8 cellular contexts compared by ENCODE assay signal in genomic region chr18:57587262-57587661, GRCh38. TPM values are rescaled to one million over a fixed set of nuclear protein-coding genes. Genes with fewer than 3 reads are reported as not detected.
DNase-seq lines count a peak whose midpoint lies in the region; ATAC-seq, FAIRE-seq and TF ChIP-seq lines count a peak whose summit lies in the region.

No MANE protein-coding gene starts in this region.

- H3K27me3 ChIP-seq in heart left ventricle = no peaks in the 10 kb centered on the region
- H3K27me3 ChIP-seq in right cardiac atrium (ENCODE audit: control insufficient read depth, insufficient read depth) = no peaks in the 10 kb centered on the region
- no peaks in the 10 kb centered on the region for H3K27me3 ChIP-seq in upper lobe of left lung
- H3K27me3 ChIP-seq in small intestine (ENCODE audit: control insufficient read depth in 2 of 2, insufficient read depth in 2 of 2, low read length in 2 of 2) = no peaks in the 10 kb centered on the region

- H3K4me3 ChIP-seq in heart left ventricle (peak overlapping the region in 1 of 12 donors; percentile 65), right cardiac atrium (ENCODE audit: low read length) (no peak overlapping the region), upper lobe of left lung (peak overlapping the region in 1 of 4 donors; percentile 94), small intestine (ENCODE audit: low read depth in 1 of 2, low read length in 2 of 2) (no peak overlapping the region)

- H3K4me1 ChIP-seq in heart left ventricle (peaks cover 0 to 20% (median 11%) of the 10 kb centered on the region in 12 donors), right cardiac atrium (ENCODE audit: control insufficient read depth, insufficient read depth, low read length) (peaks cover 3% of the 10 kb centered on the region), upper lobe of left lung (peaks cover 10 to 22% (median 12%) of the 10 kb centered on the region in 4 donors), small intestine (ENCODE audit: control insufficient read depth in 2 of 2, insufficient read depth in 1 of 2, low read depth in 1 of 2, low read length in 1 of 2) (peaks cover 3 to 8% of the 10 kb centered on the region in 2 donors)

- TF ChIP-seq EP300 in upper lobe of left lung (IDR thresholded peaks at IDR 0.05) = no peak

- H3K36me3 Mint-ChIP-seq in activated T-helper 2 cell treated with anti-CD3 and anti-CD28 coated beads, Interferon-gamma antibody, Interleukin-2, Interleukin-4, amounts not matched to agents 10 μg/mL and 5 μg/mL and 100 μg/mL, durations not matched to agents 14 hours and 24 hours and 36 hours (ENCODE audit: low read depth) = peaks cover 4% of the 10 kb centered on the region
- peaks cover 4% of the 10 kb centered on the region for H3K36me3 Mint-ChIP-seq in mesothelial cell of epicardium

- H3K27ac ChIP-seq in heart left ventricle = peak overlapping the region in 9 of 12 donors; percentile 74 to 94 (median 88)
- no peak overlapping the region for H3K27ac ChIP-seq in right cardiac atrium (ENCODE audit: low read length)
- peak overlapping the region; percentile 82 to 92 (median 88) for H3K27ac ChIP-seq in upper lobe of left lung
- peak overlapping the region in 1 of 2 donors; percentile 52 for H3K27ac ChIP-seq in small intestine (ENCODE audit: low read depth in 1 of 2, low read length in 1 of 2)

- no peaks in the 10 kb centered on the region for H3K27me3 Mint-ChIP-seq in activated T-helper 2 cell treated with anti-CD3 and anti-CD28 coated beads, Interferon-gamma antibody, Interleukin-2, Interleukin-4, amounts not matched to agents 10 μg/mL and 5 μg/mL and 100 μg/mL, durations not matched to agents 14 hours and 24 hours and 36 hours (ENCODE audit: low read depth)
- no peaks in the 10 kb centered on the region for H3K27me3 Mint-ChIP-seq in mesothelial cell of epicardium (ENCODE audit: low read depth)

- TF ChIP-seq CTCF in heart left ventricle (IDR thresholded peaks at IDR 0.05) (no peak), mesothelial cell of epicardium (IDR thresholded peaks at IDR 0.05; ENCODE audit: unreplicated experiment) (no peak), upper lobe of left lung (IDR thresholded peaks at IDR 0.05) (no peak)

- no peak for DNase-seq in heart left ventricle
- no peak for DNase-seq in right cardiac atrium
- DNase-seq in activated T-helper 2 cell treated with anti-CD3 and anti-CD28 coated beads, Interferon-gamma antibody, Interleukin-2, Interleukin-4, amounts not matched to agents 10 μg/mL and 5 μg/mL and 100 μg/mL, durations not matched to agents 14 hours and 24 hours and 36 hours (ENCODE audit: low spot score) = no peak
- DNase-seq in mesothelial cell of epicardium (ENCODE audit: low spot score in 2 of 2, unreplicated experiment in 2 of 2) = no peak
- peak in 1 of 2 donors; percentile 45 for DNase-seq in upper lobe of left lung
- no peak for DNase-seq in left colon
- no peak for DNase-seq in small intestine

- no peaks in the 10 kb centered on the region for H3K9me3 ChIP-seq in heart left ventricle
- no peaks in the 10 kb centered on the region for H3K9me3 ChIP-seq in right cardiac atrium (ENCODE audit: control insufficient read depth, low read length)
- no peaks in the 10 kb centered on the region for H3K9me3 ChIP-seq in upper lobe of left lung
- no peaks in the 10 kb centered on the region for H3K9me3 ChIP-seq in small intestine (ENCODE audit: control insufficient read depth, low read depth)

- ATAC-seq in heart left ventricle = no peak
- no peak for ATAC-seq in right cardiac atrium
- no peak for ATAC-seq in upper lobe of left lung (ENCODE audit: low FRiP score in 2 of 2)
- ATAC-seq in left colon = no peak
- no peak for ATAC-seq in HG03196 (IDR thresholded peaks at IDR 0.05; ENCODE audit: unreplicated experiment)

- whole genome bisulfite sequencing in heart left ventricle, 4 donors = 82 to 91% (median 90%) methylated on average over 11 of the region's 11 CpGs
- 86% methylated on average over 11 of the region's 11 CpGs for WGBS in right cardiac atrium
- 90 to 92% methylated on average over 6 to 11 of the region's 11 CpGs for WGBS in upper lobe of left lung, 2 donors
- 69 to 88% (median 77%) methylated on average over 11 of the region's 11 CpGs for WGBS in small intestine, 3 donors

- no peak overlapping the region for H3K27ac Mint-ChIP-seq in activated T-helper 2 cell treated with anti-CD3 and anti-CD28 coated beads, Interferon-gamma antibody, Interleukin-2, Interleukin-4, amounts not matched to agents 10 μg/mL and 5 μg/mL and 100 μg/mL, durations not matched to agents 14 hours and 24 hours and 36 hours
- H3K27ac Mint-ChIP-seq in mesothelial cell of epicardium = peak overlapping the region; percentile 88

- H3K4me1 Mint-ChIP-seq in activated T-helper 2 cell treated with anti-CD3 and anti-CD28 coated beads, Interferon-gamma antibody, Interleukin-2, Interleukin-4, amounts not matched to agents 10 μg/mL and 5 μg/mL and 100 μg/mL, durations not matched to agents 14 hours and 24 hours and 36 hours (ENCODE audit: low read depth) = peaks cover 16% of the 10 kb centered on the region
- peaks cover 15% of the 10 kb centered on the region for H3K4me1 Mint-ChIP-seq in mesothelial cell of epicardium

- no peak for TF ChIP-seq POLR2A in heart left ventricle (IDR thresholded peaks at IDR 0.05)
- no peak for TF ChIP-seq POLR2A in upper lobe of left lung (IDR thresholded peaks at IDR 0.05)

- intact Hi-C loops in heart left ventricle (cut with DNase I) = loop anchor here in 2 of 10 donors (2.0 to 5.0 kb wide), 2 partner anchors 34 to 35 kb away; partner anchors contain the start of gene NARS1 (in 2 of the 2)
- intact Hi-C loops in right cardiac atrium (cut with DNase I) = no loop called here
- intact Hi-C loops in activated T-helper 2 cell treated with anti-CD3 and anti-CD28 coated beads, Interferon-gamma antibody, Interleukin-2, Interleukin-4, amounts not matched to agents 10 μg/mL and 5 μg/mL and 100 μg/mL, durations not matched to agents 14 hours and 24 hours and 36 hours (cut with micrococcal nuclease) = loop anchor here (10.0 kb wide), 1 partner anchor 932 kb away; the partner anchor contains the start of gene WDR7
- intact Hi-C loops in left colon (cut with DNase I, micrococcal nuclease) = no loop called here

- no peaks in the 10 kb centered on the region for H3K9me3 Mint-ChIP-seq in activated T-helper 2 cell treated with anti-CD3 and anti-CD28 coated beads, Interferon-gamma antibody, Interleukin-2, Interleukin-4, amounts not matched to agents 10 μg/mL and 5 μg/mL and 100 μg/mL, durations not matched to agents 14 hours and 24 hours and 36 hours
- H3K9me3 Mint-ChIP-seq in mesothelial cell of epicardium = no peaks in the 10 kb centered on the region

- FAIRE-seq in small intestine (lab: Jason Lieb, UNC) = no peak

- peaks cover 0 to 6% (median 3%) of the 10 kb centered on the region in 9 donors for H3K36me3 ChIP-seq in heart left ventricle
- peaks cover 0 to 5% (median 0%) of the 10 kb centered on the region in 4 donors for H3K36me3 ChIP-seq in upper lobe of left lung
- no peaks in the 10 kb centered on the region for H3K36me3 ChIP-seq in small intestine (ENCODE audit: control insufficient read depth in 2 of 2, insufficient read depth in 2 of 2, low read length in 2 of 2)

- H3K4me3 Mint-ChIP-seq in activated T-helper 2 cell treated with anti-CD3 and anti-CD28 coated beads, Interferon-gamma antibody, Interleukin-2, Interleukin-4, amounts not matched to agents 10 μg/mL and 5 μg/mL and 100 μg/mL, durations not matched to agents 14 hours and 24 hours and 36 hours (ENCODE audit: low read depth) = peak overlapping the region; percentile 87
- peak overlapping the region; percentile 70 for H3K4me3 Mint-ChIP-seq in mesothelial cell of epicardium

RNA-seq across cellular contexts. Expression of gene FECH, which starts 0.8 kb away (rescaled TPM):
- total RNA-seq in heart left ventricle = 10 to 100 TPM; 29.0 to 93.3 (median 50.7) TPM
- 10 to 100 TPM in 1 of 2 donors, 1 to 10 TPM in 1; 4.7 to 21.0 TPM for polyA plus RNA-seq in heart left ventricle
- 10 to 100 TPM; 19.0 to 30.6 (median 24.8) TPM for total RNA-seq in right cardiac atrium
- polyA plus RNA-seq in right cardiac atrium = 7.6 TPM
- 17.4 and 21.9 TPM in 2 replicates for total RNA-seq in activated T-helper 2 cell treated with anti-CD3 and anti-CD28 coated beads, Interferon-gamma antibody, Interleukin-2, Interleukin-4, amounts not matched to agents 10 μg/mL and 5 μg/mL and 100 μg/mL, durations not matched to agents 14 hours and 24 hours and 36 hours
- 28.3 to 31.1 TPM (median 29.4 TPM) in 3 replicates for total RNA-seq in mesothelial cell of epicardium
- total RNA-seq in upper lobe of left lung = 10 to 100 TPM; 11.4 to 27.2 (median 22.1) TPM
- 10 to 100 TPM; 16.4 to 18.4 TPM for total RNA-seq in left colon
- 1 to 10 TPM; 6.8 to 8.5 (median 7.8) TPM for polyA plus RNA-seq in small intestine

RNA-seq across cellular contexts. Expression of gene NARS1, which starts 34.4 kb away (rescaled TPM):
- total RNA-seq in heart left ventricle (100 to 1,000 TPM in 8 of 9 donors, 10 to 100 TPM in 1; 90.3 to 158 (median 114) TPM), right cardiac atrium (100 to 1,000 TPM in 2 of 4 donors, 10 to 100 TPM in 2; 94.6 to 103 (median 99.1) TPM), mesothelial cell of epicardium (83.1 to 94.3 TPM (median 86.6 TPM) in 3 replicates), upper lobe of left lung (100 to 1,000 TPM in 3 of 6 donors, 10 to 100 TPM in 3; 55.8 to 112 (median 99.0) TPM), left colon (100 to 1,000 TPM; 146 to 164 TPM)
- polyA plus RNA-seq in heart left ventricle (100 to 1,000 TPM in 1 of 2 donors, 10 to 100 TPM in 1; 69.5 to 138 TPM), right cardiac atrium (76.2 TPM), small intestine (100 to 1,000 TPM in 2 of 3 donors, 10 to 100 TPM in 1; 86.2 to 134 (median 110) TPM)
- 101 and 104 TPM in 2 replicates for total RNA-seq in activated T-helper 2 cell treated with anti-CD3 and anti-CD28 coated beads, Interferon-gamma antibody, Interleukin-2, Interleukin-4, amounts not matched to agents 10 μg/mL and 5 μg/mL and 100 μg/mL, durations not matched to agents 14 hours and 24 hours and 36 hours
